In genomic region chr2:187008111-187008510, GRCh38 we compare ENCODE assay signal across 23 cellular contexts.
A peak's percentile ranks its signal among the peaks of the same experiment; 100 is the strongest.
DNase-seq lines count a peak whose midpoint lies in the region; ATAC-seq and TF ChIP-seq lines count a peak whose summit lies in the region.
"Had no signal": no experiment of that assay in that cellular context is flagged by ENCODE, and none has a peak within 500 bp of the region (broad histone marks: within the 10 kb centered on the region; RNA-seq: fewer than 3 reads in every experiment).

No MANE protein-coding gene starts in this region.

- H3K27ac ChIP-seq in RWPE2 (ENCODE audit: poor library complexity, severe bottlenecking) (no peak overlapping the region), aorta (ENCODE audit: low read depth in 1 of 2, low read length in 2 of 2) (no peak overlapping the region)
- H3K27ac ChIP-seq: A549, upper lobe of right lung had no signal

- ATAC-seq in RWPE2 (ENCODE audit: low read depth) (peak; percentile 72), aorta (ENCODE audit: low FRiP score) (no peak), Right ventricle myocardium inferior (no peak)
- ATAC-seq: A549, Panc1, upper lobe of right lung had no signal

- DNase-seq in Daoy (ENCODE audit: low read depth) (peak; percentile 11), RWPE2 (ENCODE audit: low spot score) (no peak), dedifferentiated amniotic fluid mesenchymal stem cell (ENCODE audit: extremely low spot score) (peak; percentile 35), iris pigment epithelial cell (ENCODE audit: low read depth) (peak; percentile 90), superior temporal gyrus (ENCODE audit: extremely low spot score) (no peak), GM03348 (ENCODE audit: low spot score) (no peak), aorta (no peak), Right ventricle myocardium inferior (ENCODE audit: missing footprints) (no peak)
- DNase-seq: activated CD4-positive, alpha-beta T cell treated with anti-CD3 and anti-CD28 coated beads for 4 hours; activated CD8-positive, alpha-beta memory T cell treated with anti-CD3 and anti-CD28 coated beads, Interleukin-2, amount 50 U/mL, for 4 hours; activated effector memory CD4-positive, alpha-beta T cell treated with anti-CD3 and anti-CD28 coated beads, Interleukin-2, amount 50 U/mL, for 16 hours; amniotic stem cell; C1 segment of cervical spinal cord; cortex of kidney; HFFc6; NCI-H1417 treated with DMSO at 0.1 percent for 48 hours; NCI-H82; stimulated activated CD4-positive, alpha-beta T cell treated with anti-CD3 and anti-CD28 coated beads, Interleukin-15, amount 100 ng/mL, for 24 hours; stimulated activated naive CD4-positive, alpha-beta T cell treated with Interleukin-2 at 50 U/mL for 16 hours; T1000; upper lobe of right lung had no signal

- H3K9me3 ChIP-seq in RWPE2 (ENCODE audit: severe bottlenecking) = no peaks in the 10 kb centered on the region
- peaks cover 1% of the 10 kb centered on the region for H3K9me3 ChIP-seq in aorta (ENCODE audit: control insufficient read depth, low read length)
- H3K9me3 ChIP-seq: A549, upper lobe of right lung had no signal

- no peak overlapping the region for H3K4me3 ChIP-seq in RWPE2 (ENCODE audit: severe bottlenecking)
- no peak overlapping the region for H3K4me3 ChIP-seq in aorta (ENCODE audit: low read length in 2 of 2)
- H3K4me3 ChIP-seq: A549, upper lobe of right lung had no signal

- H3K36me3 ChIP-seq in RWPE2 (ENCODE audit: low read depth) (no peaks in the 10 kb centered on the region), aorta (ENCODE audit: control insufficient read depth in 1 of 2, insufficient read depth in 2 of 2, low read length in 1 of 2) (no peaks in the 10 kb centered on the region)
- H3K36me3 ChIP-seq: upper lobe of right lung had no signal

- H3K27me3 ChIP-seq in RWPE2 (ENCODE audit: insufficient read depth, poor library complexity, severe bottlenecking) (no peaks in the 10 kb centered on the region), aorta (ENCODE audit: control insufficient read depth in 1 of 2, insufficient read depth in 2 of 2, low read length in 1 of 2) (no peaks in the 10 kb centered on the region)
- H3K27me3 ChIP-seq: upper lobe of right lung had no signal

- H3K4me1 ChIP-seq in RWPE2 (ENCODE audit: insufficient read depth, poor library complexity, severe bottlenecking) (peaks cover 13% of the 10 kb centered on the region), aorta (ENCODE audit: control insufficient read depth in 1 of 2, insufficient read depth in 2 of 2, low read length in 2 of 2) (no peaks in the 10 kb centered on the region)
- H3K4me1 ChIP-seq: A549, upper lobe of right lung had no signal

- TF ChIP-seq CTCF in RWPE2 (IDR thresholded peaks at IDR 0.05; ENCODE audit: poor library complexity, severe bottlenecking) = no peak

- intact Hi-C loops in aorta (cut with DNase I) = no loop called here
- intact Hi-C loops in Right ventricle myocardium inferior (cut with DNase I) = no loop called here

Comparison
In these comparisons a context has a peak if more than half of its experiments do, and no peak if none do; other contexts are left out.
1. DNase-seq: peak in Daoy (single experiment), dedifferentiated amniotic fluid mesenchymal stem cell (single experiment) and iris pigment epithelial cell (single experiment); none in RWPE2 (single experiment), superior temporal gyrus (single experiment), GM03348 (single experiment), aorta (0 of 2) and Right ventricle myocardium inferior (single experiment).